In the genomic region with DNA sequence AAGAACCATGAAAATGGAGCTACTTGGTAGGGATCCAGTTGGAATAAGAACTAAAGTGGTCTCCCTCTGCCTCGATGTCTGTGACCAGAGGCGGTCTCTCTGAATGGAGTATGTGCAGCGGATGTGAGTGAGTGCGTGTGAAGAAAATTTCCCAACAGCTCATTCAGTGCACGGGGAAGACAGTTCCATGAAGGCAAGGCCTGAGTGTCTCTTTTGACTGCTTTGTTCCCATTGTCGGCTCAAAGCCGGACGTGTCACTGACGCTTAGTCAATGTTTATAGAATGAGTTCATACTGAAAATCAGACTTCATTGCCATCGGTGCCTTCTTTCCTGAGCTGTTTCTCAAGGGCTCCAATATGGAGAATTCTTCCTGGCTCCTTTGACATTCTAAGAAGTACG, we compare ENCODE assay signal across 19 cellular contexts. TPM values are rescaled to one million over a fixed set of nuclear protein-coding genes. Genes with fewer than 3 reads are reported as not detected.
DNase-seq lines count a peak whose midpoint lies in the region; ATAC-seq, FAIRE-seq and TF ChIP-seq lines count a peak whose summit lies in the region.
"Had no signal": no experiment of that assay in that cellular context is flagged by ENCODE, and none has a peak within 500 bp of the region (broad histone marks: within the 10 kb centered on the region; RNA-seq: fewer than 3 reads in every experiment).

No MANE protein-coding gene starts in this region.

- H3K36me3 ChIP-seq in ACC112 (ENCODE audit: insufficient read depth, low read length) (no peaks in the 10 kb centered on the region), astrocyte (ENCODE audit: insufficient read depth, low read length) (no peaks in the 10 kb centered on the region), Caco-2 (ENCODE audit: control insufficient read depth, insufficient read depth, low read length) (no peaks in the 10 kb centered on the region)
- H3K36me3 ChIP-seq: neutrophil, stomach had no signal

- peak overlapping the region; percentile 4; the same call in 1 of the 2 replicates for H3K4me3 ChIP-seq in ACC112 (ENCODE audit: low read depth, low read length)
- H3K4me3 ChIP-seq in astrocyte (ENCODE audit: insufficient read depth, low read depth, low read length) = no peak overlapping the region
- no peak overlapping the region for H3K4me3 ChIP-seq in Caco-2 (ENCODE audit: low read depth, low read length)
- H3K4me3 ChIP-seq: stomach had no signal

- CTCF ChIA-PET in Caco-2 (lab: Charles Lee) = interaction anchor here (0.7 kb wide), 1 partner anchor 538 kb away, joined by 3 read pairs; no protein-coding TSS in a partner anchor

- peaks cover 10% of the 10 kb centered on the region for H3K9me3 Mint-ChIP-seq in astrocyte (ENCODE audit: unreplicated experiment)
- no peaks in the 10 kb centered on the region for H3K9me3 Mint-ChIP-seq in Caco-2 (ENCODE audit: unreplicated experiment)

- H3K27ac Mint-ChIP-seq in astrocyte (ENCODE audit: unreplicated experiment) (no peak overlapping the region), Caco-2 (ENCODE audit: unreplicated experiment) (no peak overlapping the region)
- H3K27ac Mint-ChIP-seq: activated T-cell treated with anti-CD3 and anti-CD28 coated beads, Interleukin-2, amount 50 U/mL, for 72 hours; B cell had no signal

- TF ChIP-seq POLR2A in H54 (IDR thresholded peaks at IDR 0.05; ENCODE audit: low read depth, low read length) = no peak

- ATAC-seq in GM18511 (IDR thresholded peaks at IDR 0.05; ENCODE audit: unreplicated experiment) = no peak
- ATAC-seq: activated T-cell treated with anti-CD3 and anti-CD28 coated beads, Interleukin-2, amount 50 U/mL, for 72 hours; foreskin keratinocyte had no signal

- TF ChIP-seq CTCF in astrocyte (IDR thresholded peaks at IDR 0.05; ENCODE audit: insufficient read depth, low read depth, low read length) (no peak), Caco-2 (IDR thresholded peaks at IDR 0.05; ENCODE audit: insufficient read depth in 1 of 2, low read depth in 1 of 2, low read length in 1 of 2, severe bottlenecking in 1 of 2, unreplicated experiment in 1 of 2) (no peak)

- POLR2A ChIA-PET in Caco-2 (lab: Charles Lee) = no interaction called here

- H4K20me1 ChIP-seq in astrocyte (ENCODE audit: insufficient read depth, low read length) = no peaks in the 10 kb centered on the region

- peak overlapping the region; percentile 64 for H3K4me2 ChIP-seq in astrocyte (ENCODE audit: low read length)

- FAIRE-seq in H54 (lab: Jason Lieb, UNC) (no peak), astrocyte (lab: Jason Lieb, UNC) (peak; percentile 98)

- H3K36me3 Mint-ChIP-seq in astrocyte (ENCODE audit: low read depth, unreplicated experiment) (no peaks in the 10 kb centered on the region), Caco-2 (ENCODE audit: insufficient read depth, unreplicated experiment) (no peaks in the 10 kb centered on the region)

- H2AFZ ChIP-seq in ACC112 (ENCODE audit: low read length, unreplicated experiment) = peak overlapping the region; percentile 61
- H2AFZ ChIP-seq in astrocyte (ENCODE audit: low read depth, low read length) = peak overlapping the region; percentile 23

- intact Hi-C loops in Caco-2 (cut with micrococcal nuclease; ENCODE audit: unreplicated experiment) = no loop called here

- H3K79me2 ChIP-seq in ACC112 (ENCODE audit: control insufficient read depth, insufficient read depth, low read length, unreplicated experiment) (no peaks in the 10 kb centered on the region), astrocyte (ENCODE audit: insufficient read depth, low read length) (no peaks in the 10 kb centered on the region)

- H3K4me1 Mint-ChIP-seq in astrocyte (ENCODE audit: low read depth, unreplicated experiment) (peaks cover 7% of the 10 kb centered on the region), Caco-2 (ENCODE audit: low read depth, unreplicated experiment) (no peaks in the 10 kb centered on the region)
- H3K4me1 Mint-ChIP-seq: B cell had no signal

- H3K4me3 Mint-ChIP-seq in astrocyte (ENCODE audit: unreplicated experiment) (no peak overlapping the region), Caco-2 (ENCODE audit: unreplicated experiment) (no peak overlapping the region)
- H3K4me3 Mint-ChIP-seq: activated T-cell treated with anti-CD3 and anti-CD28 coated beads, Interleukin-2, amount 50 U/mL, for 72 hours; B cell had no signal

- H3K4me1 ChIP-seq in ACC112 (ENCODE audit: control insufficient read depth, insufficient read depth, low read length, unreplicated experiment) (peaks cover 30% of the 10 kb centered on the region), astrocyte (ENCODE audit: insufficient read depth, low read length) (peaks cover 40% of the 10 kb centered on the region), Caco-2 (no peaks in the 10 kb centered on the region; the same call in 1 of the 2 replicates)
- H3K4me1 ChIP-seq: stomach had no signal

- BruUV-seq in Caco-2 (replicated peaks; lab: Mats Ljungman, UMichigan) = no TSS peak

- H3K9me3 ChIP-seq in astrocyte (ENCODE audit: insufficient read depth, low read depth, low read length) = no peaks in the 10 kb centered on the region
- no peaks in the 10 kb centered on the region; the same call in 1 of the 2 replicates for H3K9me3 ChIP-seq in Caco-2
- H3K9me3 ChIP-seq: neutrophil, stomach had no signal

- peak; percentile 61 for DNase-seq in H54 (ENCODE audit: insufficient read length, low spot score)
- DNase-seq in astrocyte (ENCODE audit: low read depth) = peak; percentile 91
- DNase-seq in glomerular endothelial cell (ENCODE audit: extremely low read depth, low read depth, low spot score) = peak; percentile 84
- DNase-seq in DMS 273 (lab: John Stamatoyannopoulos, UW; ENCODE audit: unreplicated experiment) = no peak
- DNase-seq in GOT3 (lab: John Stamatoyannopoulos, UW) = no peak
- DNase-seq in Caco-2 = no peak
- DNase-seq: activated CD4-positive, alpha-beta T cell treated with anti-CD3 and anti-CD28 coated beads, Interleukin-2, amount 50 U/mL, for 1 hour; activated T-cell treated with anti-CD3 and anti-CD28 coated beads, Interleukin-2, amount 50 U/mL, for 72 hours; DMS79 treated with DMSO at 0.1 percent for 48 hours; foreskin keratinocyte; NCI-H187 treated with DMSO at 0.1 percent for 48 hours; NCI-H82; Right ventricle myocardium superior; stomach; T-helper 9 cell had no signal

- H3K27me3 Mint-ChIP-seq in astrocyte (ENCODE audit: low read depth, unreplicated experiment) = peaks cover 42% of the 10 kb centered on the region
- H3K27me3 Mint-ChIP-seq in Caco-2 (ENCODE audit: insufficient read depth, unreplicated experiment) = peaks cover 6% of the 10 kb centered on the region

- peak overlapping the region; percentile 95 for H3K27ac ChIP-seq in ACC112 (ENCODE audit: low read depth, low read length)
- peak overlapping the region; percentile 99 for H3K27ac ChIP-seq in astrocyte (ENCODE audit: low read depth, low read length)
- H3K27ac ChIP-seq: foreskin keratinocyte, neutrophil, stomach had no signal

- H3K9ac ChIP-seq in astrocyte (ENCODE audit: low read length) = peak overlapping the region; percentile 77

- no peaks in the 10 kb centered on the region for H3K27me3 ChIP-seq in ACC112 (ENCODE audit: insufficient read depth, low read length)
- no peaks in the 10 kb centered on the region for H3K27me3 ChIP-seq in astrocyte (ENCODE audit: insufficient read depth, low read length)
- H3K27me3 ChIP-seq in Caco-2 (replicated peaks; ENCODE audit: control insufficient read depth, insufficient read depth, low read length) = no peaks in the 10 kb centered on the region
- H3K27me3 ChIP-seq: stomach had no signal

RNA-seq across cellular contexts. Expression of a gene that starts 55.3 kb away (rescaled TPM):
- total RNA-seq in astrocyte (81.9 and 83.8 TPM in 2 replicates), glomerular endothelial cell (78.4 and 131 TPM in 2 replicates), Caco-2 (2022) (79.3 and 87.2 TPM in 2 replicates)
- total RNA-seq: B cell had no signal

Comparison
In these comparisons a context has a peak if more than half of its experiments do, and no peak if none do; other contexts are left out.
1. DNase-seq: peak in H54 (single experiment), astrocyte (single experiment) and glomerular endothelial cell (single experiment); none in DMS 273 (single experiment), GOT3 (single experiment) and Caco-2 (0 of 2).